In genomic region chr10:16845248-16845647, GRCh38 we compare ENCODE assay signal across 17 cellular contexts.
"Had no signal": no experiment of that assay in that cellular context is flagged by ENCODE, and none has a peak within 500 bp of the region (broad histone marks: within the 10 kb centered on the region; RNA-seq: fewer than 3 reads in every experiment).

No MANE protein-coding gene starts in this region.

- ATAC-seq: body of pancreas; left lobe of liver; mucosa of descending colon; naive thymus-derived CD8-positive, alpha-beta T cell; right cardiac atrium; stimulated activated naive CD8-positive, alpha-beta T cell treated with anti-CD3 and anti-CD28 coated beads, Interleukin-15, Interleukin-2, amounts not matched to agents 100 U/mL and 50 U/mL, for 24 hours; WTC11 had no signal

- H3K27ac ChIP-seq: body of pancreas, colonic mucosa had no signal

- H3K27me3 ChIP-seq: body of pancreas, colonic mucosa had no signal

- H3K4me3 ChIP-seq: body of pancreas, colonic mucosa, mucosa of descending colon had no signal

- H3K36me3 ChIP-seq: colonic mucosa had no signal

- DNase-seq: activated CD4-positive, alpha-beta memory T cell treated with anti-CD3 and anti-CD28 coated beads, Interleukin-2, amount 10 ng/mL, durations not matched to agents 7 days and 5 days; activated CD4-positive, alpha-beta T cell treated with anti-CD3 and anti-CD28 coated beads for 4 hours; activated T-cell treated with anti-CD3 and anti-CD28 coated beads, Interleukin-2, amount 50 U/mL, for 24 hours; amniotic stem cell; body of pancreas; caudate nucleus; colonic mucosa; effector CD4-positive, alpha-beta T cell; mammary epithelial cell; mucosa of descending colon; naive thymus-derived CD8-positive, alpha-beta T cell; right cardiac atrium; stimulated activated naive CD8-positive, alpha-beta T cell treated with anti-CD3 and anti-CD28 coated beads, Interleukin-15, Interleukin-2, amounts not matched to agents 100 U/mL and 50 U/mL, for 24 hours; T-helper 2 cell had no signal

- H3K4me1 ChIP-seq: body of pancreas, colonic mucosa had no signal

- H3K9me3 ChIP-seq: body of pancreas, colonic mucosa, mucosa of descending colon had no signal

- FAIRE-seq: keratinocyte had no signal
